In the genomic region with DNA sequence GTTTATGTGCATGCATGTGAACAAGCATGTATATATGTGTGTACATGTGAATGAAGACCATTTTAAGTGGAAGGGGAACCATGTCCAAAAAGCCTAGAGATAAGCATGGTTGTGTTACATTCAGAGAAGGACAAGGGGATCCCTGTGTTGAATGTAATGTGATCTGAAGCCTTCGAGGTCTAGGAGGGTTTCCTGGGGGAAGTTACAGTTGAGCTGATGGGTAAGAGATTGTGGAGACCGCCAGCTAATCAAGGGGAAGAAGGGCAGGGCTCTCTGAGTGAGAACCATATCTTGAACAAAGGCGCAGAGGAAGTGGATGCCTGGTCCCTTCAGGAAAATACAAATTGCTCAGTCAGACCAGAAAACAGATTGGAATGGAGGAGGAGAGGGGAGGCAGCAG, we compare ENCODE assay signal across 1 cellular context.
TF ChIP-seq lines count a peak whose summit lies in the region.

No MANE protein-coding gene starts in this region.

TF ChIP-seq in IMR-90, 13 proteins besides CTCF, POLR2A, EP300 and RAD21:
- no peak for TF ChIP-seq FOS (IDR thresholded peaks at IDR 0.05; ENCODE audit: low read depth, low read length)
- TF ChIP-seq MXI1 (IDR thresholded peaks at IDR 0.05; ENCODE audit: borderline replicate concordance, low read depth, low read length): no peak
- TF ChIP-seq MAFK (IDR thresholded peaks at IDR 0.05; ENCODE audit: low read depth, low read length): no peak
- TF ChIP-seq, protein P1, sequence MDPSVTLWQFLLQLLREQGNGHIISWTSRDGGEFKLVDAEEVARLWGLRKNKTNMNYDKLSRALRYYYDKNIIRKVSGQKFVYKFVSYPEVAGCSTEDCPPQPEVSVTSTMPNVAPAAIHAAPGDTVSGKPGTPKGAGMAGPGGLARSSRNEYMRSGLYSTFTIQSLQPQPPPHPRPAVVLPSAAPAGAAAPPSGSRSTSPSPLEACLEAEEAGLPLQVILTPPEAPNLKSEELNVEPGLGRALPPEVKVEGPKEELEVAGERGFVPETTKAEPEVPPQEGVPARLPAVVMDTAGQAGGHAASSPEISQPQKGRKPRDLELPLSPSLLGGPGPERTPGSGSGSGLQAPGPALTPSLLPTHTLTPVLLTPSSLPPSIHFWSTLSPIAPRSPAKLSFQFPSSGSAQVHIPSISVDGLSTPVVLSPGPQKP (IDR thresholded peaks at IDR 0.05; ENCODE audit: borderline replicate concordance, low read depth, low read length): no peak
- TF ChIP-seq CHD1 (IDR thresholded peaks at IDR 0.05; ENCODE audit: low read depth, low read length): no peak
- TF ChIP-seq SMC3 (IDR thresholded peaks at IDR 0.05; ENCODE audit: low read depth, low read length): no peak
- TF ChIP-seq CEBPB (IDR thresholded peaks at IDR 0.05; ENCODE audit: low read depth, low read length): no peak
- no peak for TF ChIP-seq RFX5 (IDR thresholded peaks at IDR 0.05; ENCODE audit: low read depth, low read length)
- no peak for TF ChIP-seq BHLHE40 (IDR thresholded peaks at IDR 0.05; ENCODE audit: low read depth, low read length)
- TF ChIP-seq RCOR1 (IDR thresholded peaks at IDR 0.05; ENCODE audit: insufficient replicate concordance, low read length): no peak
- TF ChIP-seq MAZ (IDR thresholded peaks at IDR 0.05; ENCODE audit: borderline replicate concordance, low read depth, low read length): no peak
- TF ChIP-seq, protein P2, sequence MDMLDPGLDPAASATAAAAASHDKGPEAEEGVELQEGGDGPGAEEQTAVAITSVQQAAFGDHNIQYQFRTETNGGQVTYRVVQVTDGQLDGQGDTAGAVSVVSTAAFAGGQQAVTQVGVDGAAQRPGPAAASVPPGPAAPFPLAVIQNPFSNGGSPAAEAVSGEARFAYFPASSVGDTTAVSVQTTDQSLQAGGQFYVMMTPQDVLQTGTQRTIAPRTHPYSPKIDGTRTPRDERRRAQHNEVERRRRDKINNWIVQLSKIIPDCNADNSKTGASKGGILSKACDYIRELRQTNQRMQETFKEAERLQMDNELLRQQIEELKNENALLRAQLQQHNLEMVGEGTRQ (IDR thresholded peaks at IDR 0.05; ENCODE audit: low read depth, low read length): no peak
- no peak for TF ChIP-seq NFE2L2 (IDR thresholded peaks at IDR 0.05; ENCODE audit: low read depth, low read length)
